In the genomic region with DNA sequence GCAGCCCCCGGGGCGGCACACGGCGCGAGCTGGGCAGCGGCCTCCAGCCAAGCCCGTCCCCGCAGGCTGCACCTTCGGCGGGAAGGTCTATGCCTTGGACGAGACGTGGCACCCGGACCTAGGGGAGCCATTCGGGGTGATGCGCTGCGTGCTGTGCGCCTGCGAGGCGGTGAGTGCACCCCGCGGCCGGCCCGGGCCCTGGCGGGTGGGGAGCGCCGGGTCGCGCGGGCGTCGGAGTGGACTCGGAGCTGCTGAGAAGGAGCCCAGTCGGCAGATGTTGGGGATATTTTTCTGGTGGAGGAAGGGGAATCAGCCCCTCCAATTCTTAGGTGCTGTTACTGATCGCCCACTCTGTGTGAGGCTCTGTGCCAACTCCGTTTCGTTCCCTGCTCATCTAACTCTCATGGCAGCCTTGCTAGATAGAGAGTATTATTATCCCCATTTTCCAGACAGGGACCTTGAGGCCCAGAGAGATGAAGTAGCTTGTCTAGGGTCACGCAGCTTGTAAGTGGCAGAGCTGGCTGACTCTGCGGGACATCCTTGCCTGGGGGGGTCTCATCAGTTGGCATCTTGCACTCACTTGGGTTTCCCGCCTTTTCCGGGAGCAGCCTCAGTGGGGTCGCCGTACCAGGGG, we compare ENCODE assay signal across 9 cellular contexts. TPM values are rescaled to one million over a fixed set of nuclear protein-coding genes. Genes with fewer than 3 reads are reported as not detected.
A peak's percentile ranks its signal among the peaks of the same experiment; 100 is the strongest.
DNase-seq lines count a peak whose midpoint lies in the region; ATAC-seq and TF ChIP-seq lines count a peak whose summit lies in the region.
"Had no signal": no experiment of that assay in that cellular context is flagged by ENCODE, and none has a peak within 500 bp of the region (broad histone marks: within the 10 kb centered on the region; RNA-seq: fewer than 3 reads in every experiment).

No MANE protein-coding gene starts in this region.

- WGBS in heart left ventricle, 4 donors = 2 to 8% (median 5%) methylated on average over 14 to 42 of the region's 42 CpGs
- WGBS in ectodermal cell, 2 experiments = 1 to 2% methylated on average over 42 of the region's 42 CpGs
- 2% methylated on average over 39 to 42 of the region's 42 CpGs for WGBS in aorta, 2 donors
- WGBS in testis, 2 donors = 6 to 17% methylated on average over 6 to 26 of the region's 42 CpGs

- H3K9me3 ChIP-seq in heart left ventricle = no peaks in the 10 kb centered on the region
- no peaks in the 10 kb centered on the region for H3K9me3 ChIP-seq in ectodermal cell (ENCODE audit: control insufficient read depth, low read length)
- no peaks in the 10 kb centered on the region for H3K9me3 ChIP-seq in naive thymus-derived CD4-positive, alpha-beta T cell (ENCODE audit: control insufficient read depth in 2 of 3, low read length in 3 of 3)
- H3K9me3 ChIP-seq in aorta (ENCODE audit: control insufficient read depth, low read length) = no peaks in the 10 kb centered on the region
- H3K9me3 ChIP-seq in testis = no peaks in the 10 kb centered on the region

- peaks cover 0 to 12% (median 0%) of the 10 kb centered on the region in 9 donors for H3K36me3 ChIP-seq in heart left ventricle
- H3K36me3 ChIP-seq in ectodermal cell (ENCODE audit: control insufficient read depth, insufficient read depth, low read length) = no peaks in the 10 kb centered on the region
- H3K36me3 ChIP-seq in naive thymus-derived CD4-positive, alpha-beta T cell (ENCODE audit: control insufficient read depth in 2 of 3, insufficient read depth in 3 of 3, low read length in 3 of 3) = no peaks in the 10 kb centered on the region
- H3K36me3 ChIP-seq in aorta (ENCODE audit: control insufficient read depth in 1 of 2, insufficient read depth in 2 of 2, low read length in 1 of 2) = no peaks in the 10 kb centered on the region
- H3K36me3 ChIP-seq in testis (ENCODE audit: low read depth, missing control alignments) = no peaks in the 10 kb centered on the region

- H3K36me3 Mint-ChIP-seq in naive thymus-derived CD4-positive, alpha-beta T cell = peaks cover 0 to 1% (median 0%) of the 10 kb centered on the region in 5 donors

- H3K4me1 ChIP-seq in heart left ventricle (peaks cover 0 to 42% (median 27%) of the 10 kb centered on the region in 12 donors), ectodermal cell (ENCODE audit: control insufficient read depth, insufficient read depth, low read length) (peaks cover 29% of the 10 kb centered on the region), aorta (ENCODE audit: control insufficient read depth in 1 of 2, insufficient read depth in 2 of 2, low read length in 2 of 2) (no peaks in the 10 kb centered on the region), testis (peaks cover 15% of the 10 kb centered on the region)
- H3K4me1 ChIP-seq in naive thymus-derived CD4-positive, alpha-beta T cell (ENCODE audit: control insufficient read depth in 2 of 2, insufficient read depth in 2 of 2, low read length in 2 of 2) = peaks cover 4 to 5% of the 10 kb centered on the region in 2 donors

- H3K4me3 ChIP-seq in heart left ventricle (peak overlapping the region; percentile 28 to 74 (median 54)), ectodermal cell (ENCODE audit: insufficient read depth, low read depth, low read length) (peak overlapping the region; percentile 40), aorta (ENCODE audit: low read length in 2 of 2) (peak overlapping the region; percentile 63 to 81), testis (peak overlapping the region in 1 of 2 donors; percentile 51)
- peak overlapping the region; percentile 36 for H3K4me3 ChIP-seq in naive thymus-derived CD4-positive, alpha-beta T cell (ENCODE audit: low read length)

- peak overlapping the region; percentile 50 to 84 (median 76) for H3K4me3 Mint-ChIP-seq in naive thymus-derived CD4-positive, alpha-beta T cell

- H3K27me3 ChIP-seq in heart left ventricle (peaks cover 0 to 58% (median 28%) of the 10 kb centered on the region in 9 donors), ectodermal cell (ENCODE audit: control insufficient read depth, insufficient read depth, low read length, poor library complexity, severe bottlenecking) (peaks cover 35% of the 10 kb centered on the region), aorta (ENCODE audit: control insufficient read depth in 1 of 2, insufficient read depth in 2 of 2, low read length in 1 of 2) (no peaks in the 10 kb centered on the region), testis (no peaks in the 10 kb centered on the region)
- peaks cover 0 to 9% of the 10 kb centered on the region in 2 donors for H3K27me3 ChIP-seq in naive thymus-derived CD4-positive, alpha-beta T cell (ENCODE audit: control insufficient read depth in 2 of 2, insufficient read depth in 2 of 2, low read length in 2 of 2)

- H3K4me1 Mint-ChIP-seq in naive thymus-derived CD4-positive, alpha-beta T cell = peaks cover 0 to 15% (median 8%) of the 10 kb centered on the region in 7 donors

- POLR2A ChIA-PET in naive thymus-derived CD4-positive, alpha-beta T cell (lab: Charles Lee) = interaction anchor here (1.6 kb wide), 1 partner anchor 13 kb away, joined by 4 read pairs; no protein-coding TSS in a partner anchor

- intact Hi-C loops in heart left ventricle (cut with DNase I) = no loop called here
- intact Hi-C loops in Right ventricle myocardium inferior (cut with DNase I) = no loop called here
- intact Hi-C loops in naive thymus-derived CD4-positive, alpha-beta T cell (cut with micrococcal nuclease) = no loop called here
- intact Hi-C loops in aorta (cut with DNase I) = no loop called here
- intact Hi-C loops in testis (cut with DNase I; ENCODE audit: low total_unique reads) = no loop called here

- no peak for DNase-seq in heart left ventricle
- DNase-seq in Right ventricle myocardium inferior (ENCODE audit: missing footprints) = no peak
- DNase-seq in naive thymus-derived CD4-positive, alpha-beta T cell = no peak
- DNase-seq in aorta = peak in 1 of 2 donors; percentile 74
- DNase-seq in HUDEP-2 (lab: John Stamatoyannopoulos, UW; ENCODE audit: unreplicated experiment in 76 of 76) = no peak
- no peak for DNase-seq in COLO829 (ENCODE audit: low spot score)
- no peak for DNase-seq in testis

- peaks cover 0 to under 1% (median 0%) of the 10 kb centered on the region in 11 donors for H3K9me3 Mint-ChIP-seq in naive thymus-derived CD4-positive, alpha-beta T cell

- TF ChIP-seq CTCF in heart left ventricle (IDR thresholded peaks at IDR 0.05) = no peak
- no peak for TF ChIP-seq CTCF in testis (IDR thresholded peaks at IDR 0.05)

- ATAC-seq in heart left ventricle = no peak
- ATAC-seq in Right ventricle myocardium inferior = no peak
- ATAC-seq in naive thymus-derived CD4-positive, alpha-beta T cell = peak; percentile 20
- ATAC-seq in aorta (ENCODE audit: low FRiP score) = no peak

- peak overlapping the region in 11 of 12 donors; percentile 20 to 79 (median 62) for H3K27ac ChIP-seq in heart left ventricle
- no peak overlapping the region for H3K27ac ChIP-seq in ectodermal cell (ENCODE audit: insufficient read depth, low read depth, low read length, poor library complexity, severe bottlenecking)
- no peak overlapping the region for H3K27ac ChIP-seq in naive thymus-derived CD4-positive, alpha-beta T cell (ENCODE audit: low read depth, low read length)
- no peak overlapping the region for H3K27ac ChIP-seq in aorta (ENCODE audit: low read depth in 1 of 2, low read length in 2 of 2)
- H3K27ac ChIP-seq in testis = no peak overlapping the region

- TF ChIP-seq POLR2A in heart left ventricle (IDR thresholded peaks at IDR 0.05) (no peak), testis (IDR thresholded peaks at IDR 0.05) (no peak)

- no peak overlapping the region for H3K27ac Mint-ChIP-seq in naive thymus-derived CD4-positive, alpha-beta T cell

- CTCF ChIA-PET in naive thymus-derived CD4-positive, alpha-beta T cell (lab: Charles Lee) = interaction anchor here (0.8 kb wide), 1 partner anchor 9 kb away, joined by 4 read pairs; no protein-coding TSS in a partner anchor

- H3K27me3 Mint-ChIP-seq in naive thymus-derived CD4-positive, alpha-beta T cell = peaks cover 34 to 79% (median 42%) of the 10 kb centered on the region in 5 donors

RNA-seq across cellular contexts. Expression of a gene that starts 0.9 kb away (rescaled TPM):
- total RNA-seq in heart left ventricle (1 to 10 TPM; 2.0 to 7.4 (median 4.8) TPM), Right ventricle myocardium inferior (8.7 TPM), aorta (10 to 100 TPM; 12.0 to 46.5 TPM), testis (1 to 10 TPM; 3.5 to 4.3 TPM)
- polyA plus RNA-seq in heart left ventricle (1 to 10 TPM; 3.9 to 6.3 TPM), aorta (10 to 100 TPM in 1 of 2 donors, under 1 TPM in 1; 0.38 to 11.9 TPM), testis (ENCODE audit: insufficient read depth, low read depth, low replicate concordance) (4.3 TPM)
- polyA plus RNA-seq in ectodermal cell (2013, experiment 1 of 4) = 9.1 TPM
- polyA plus RNA-seq in ectodermal cell (2013, experiment 2 of 4) = 8.6 TPM
- polyA plus RNA-seq in ectodermal cell (2013, experiment 3 of 4) = 9.9 TPM
- polyA plus RNA-seq in ectodermal cell (2013, experiment 4 of 4) = 12.7 TPM
- not detected for total RNA-seq in naive thymus-derived CD4-positive, alpha-beta T cell
- not detected for polyA plus RNA-seq in naive thymus-derived CD4-positive, alpha-beta T cell
- total RNA-seq: activated CD8-positive, alpha-beta memory T cell treated with anti-CD3 and anti-CD28 coated beads for 36 hours had no signal

RNA-seq across cellular contexts. Expression of a gene that starts 2.7 kb away (rescaled TPM):
- total RNA-seq in heart left ventricle (under 1 TPM in 4 of 9 donors, not detected in 5; 0.12 to 0.68 (median 0.29) TPM), Right ventricle myocardium inferior (0.35 TPM), aorta (1 to 10 TPM in 1 of 2 donors, under 1 TPM in 1; 0.65 to 1.2 TPM), testis (under 1 TPM; 0.71 to 0.93 TPM)
- polyA plus RNA-seq in heart left ventricle (under 1 TPM; 0.19 to 0.36 TPM), aorta (under 1 TPM; 0.15 to 0.75 TPM), testis (ENCODE audit: insufficient read depth, low read depth, low replicate concordance) (7.6 TPM)
- 3.0 TPM for polyA plus RNA-seq in ectodermal cell (2013, experiment 1 of 4)
- polyA plus RNA-seq in ectodermal cell (2013, experiment 2 of 4) = 3.0 TPM
- 1.6 TPM for polyA plus RNA-seq in ectodermal cell (2013, experiment 3 of 4)
- polyA plus RNA-seq in ectodermal cell (2013, experiment 4 of 4) = 1.5 TPM
- total RNA-seq in naive thymus-derived CD4-positive, alpha-beta T cell = not detected
- not detected for polyA plus RNA-seq in naive thymus-derived CD4-positive, alpha-beta T cell
- total RNA-seq: activated CD8-positive, alpha-beta memory T cell treated with anti-CD3 and anti-CD28 coated beads for 36 hours had no signal

RNA-seq across cellular contexts. Expression of a gene that starts 19.2 kb away (rescaled TPM):
- 10 to 100 TPM; 15.2 to 40.3 (median 22.1) TPM for total RNA-seq in heart left ventricle
- polyA plus RNA-seq in heart left ventricle = 10 to 100 TPM; 37.9 to 51.4 TPM
- total RNA-seq in Right ventricle myocardium inferior = 27.1 TPM
- polyA plus RNA-seq in ectodermal cell (2013, experiment 1 of 4) = 116 TPM
- polyA plus RNA-seq in ectodermal cell (2013, experiment 2 of 4) = 121 TPM
- polyA plus RNA-seq in ectodermal cell (2013, experiment 3 of 4) = 105 TPM
- polyA plus RNA-seq in ectodermal cell (2013, experiment 4 of 4) = 123 TPM
- 100 to 1,000 TPM in 1 of 5 experiments, 10 to 100 TPM in 4; 34.9 to 112 (median 56.6) TPM for total RNA-seq in naive thymus-derived CD4-positive, alpha-beta T cell
- polyA plus RNA-seq in naive thymus-derived CD4-positive, alpha-beta T cell = 10 to 100 TPM; 69.2 to 74.9 TPM
- total RNA-seq in aorta = 10 to 100 TPM; 43.9 to 59.3 TPM
- polyA plus RNA-seq in aorta = 100 to 1,000 TPM in 1 of 2 donors, 10 to 100 TPM in 1; 55.3 to 151 TPM
- 10 to 100 TPM; 65.0 to 76.4 TPM for total RNA-seq in testis
- polyA plus RNA-seq in testis (ENCODE audit: insufficient read depth, low read depth, low replicate concordance) = 72.2 TPM

RNA-seq across cellular contexts. Expression of a gene that starts 19.3 kb away (rescaled TPM):
- total RNA-seq in heart left ventricle (1 to 10 TPM; 1.3 to 3.6 (median 2.0) TPM), Right ventricle myocardium inferior (2.9 TPM), aorta (1 to 10 TPM; 4.1 to 6.5 TPM), testis (100 to 1,000 TPM in 1 of 2 donors, 10 to 100 TPM in 1; 98.2 to 118 TPM)
- polyA plus RNA-seq in heart left ventricle (1 to 10 TPM; 1.2 to 2.7 TPM), aorta (10 to 100 TPM in 1 of 2 donors, 1 to 10 TPM in 1; 4.3 to 14.5 TPM), testis (ENCODE audit: insufficient read depth, low read depth, low replicate concordance) (46.7 TPM)
- polyA plus RNA-seq in ectodermal cell (2013, experiment 1 of 4) = 45.1 TPM
- polyA plus RNA-seq in ectodermal cell (2013, experiment 2 of 4) = 48.2 TPM
- polyA plus RNA-seq in ectodermal cell (2013, experiment 3 of 4) = 40.2 TPM
- 44.0 TPM for polyA plus RNA-seq in ectodermal cell (2013, experiment 4 of 4)
- total RNA-seq in naive thymus-derived CD4-positive, alpha-beta T cell = 1 to 10 TPM; 3.5 to 6.0 (median 5.0) TPM
- polyA plus RNA-seq in naive thymus-derived CD4-positive, alpha-beta T cell = 1 to 10 TPM in 1 of 2 donors, under 1 TPM in 1; 0.91 to 1.1 TPM

RNA-seq across cellular contexts. Expression of a gene that starts 43.3 kb away (rescaled TPM):
- total RNA-seq in heart left ventricle = 10 to 100 TPM; 21.9 to 53.2 (median 30.9) TPM
- polyA plus RNA-seq in heart left ventricle = 10 to 100 TPM; 24.1 to 36.9 TPM
- 33.4 TPM for total RNA-seq in Right ventricle myocardium inferior
- 25.5 TPM for polyA plus RNA-seq in ectodermal cell (2013, experiment 1 of 4)
- polyA plus RNA-seq in ectodermal cell (2013, experiment 2 of 4) = 24.2 TPM
- 20.9 TPM for polyA plus RNA-seq in ectodermal cell (2013, experiment 3 of 4)
- polyA plus RNA-seq in ectodermal cell (2013, experiment 4 of 4) = 21.4 TPM
- 10 to 100 TPM in 3 of 5 experiments, 1 to 10 TPM in 2; 5.7 to 13.4 (median 10.3) TPM for total RNA-seq in naive thymus-derived CD4-positive, alpha-beta T cell
- 1 to 10 TPM; 2.2 to 2.5 TPM for polyA plus RNA-seq in naive thymus-derived CD4-positive, alpha-beta T cell
- 10 to 100 TPM; 28.2 to 40.6 TPM for total RNA-seq in aorta
- polyA plus RNA-seq in aorta = 10 to 100 TPM; 10.6 to 27.1 TPM
- total RNA-seq in testis = 10 to 100 TPM; 75.9 to 77.2 TPM
- polyA plus RNA-seq in testis (ENCODE audit: insufficient read depth, low read depth, low replicate concordance) = 28.1 TPM

Comparison
In these comparisons a context has a peak if more than half of its experiments do, and no peak if none do; other contexts are left out.
1. H3K27ac ChIP-seq: peak in heart left ventricle (11 of 12); none in ectodermal cell (single experiment), naive thymus-derived CD4-positive, alpha-beta T cell (single experiment), aorta (0 of 2) and testis (0 of 2).